In the genomic region with DNA sequence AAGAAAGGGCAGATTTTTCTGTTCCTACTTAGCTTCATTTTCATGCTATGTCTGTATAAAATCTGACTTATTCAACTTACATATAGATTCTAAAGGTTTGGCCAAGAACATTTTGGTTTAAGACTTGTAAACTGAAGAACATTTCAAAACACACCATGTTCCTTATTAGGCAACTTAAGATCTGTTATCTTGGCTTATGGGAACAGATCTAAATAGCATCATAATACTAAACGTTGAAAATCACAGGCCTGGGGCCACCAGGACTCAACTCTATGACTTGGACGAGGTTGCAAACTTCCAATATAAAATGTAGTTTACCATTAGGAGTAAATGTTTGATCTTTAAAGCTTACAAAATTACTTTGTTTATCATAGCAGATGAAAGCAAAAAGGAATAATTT, we compare ENCODE assay signal across 25 cellular contexts. TPM values are rescaled to one million over a fixed set of nuclear protein-coding genes. Genes with fewer than 3 reads are reported as not detected.
A peak's percentile ranks its signal among the peaks of the same experiment; 100 is the strongest.
DNase-seq lines count a peak whose midpoint lies in the region; ATAC-seq, FAIRE-seq and TF ChIP-seq lines count a peak whose summit lies in the region.
"Had no signal": no experiment of that assay in that cellular context is flagged by ENCODE, and none has a peak within 500 bp of the region (broad histone marks: within the 10 kb centered on the region; RNA-seq: fewer than 3 reads in every experiment).

No MANE protein-coding gene starts in this region.

- no peak overlapping the region for H3K14ac ChIP-seq in H1 (ENCODE audit: insufficient read length)

- H3K23ac ChIP-seq in H1 (ENCODE audit: insufficient read length), result no peak overlapping the region

- TF ChIP-seq EP300 in H1 (IDR thresholded peaks at IDR 0.05; ENCODE audit: borderline replicate concordance in 1 of 2, low read depth in 2 of 2, low read length in 2 of 2), result no peak

- H3K18ac ChIP-seq in H1 (ENCODE audit: extremely low read depth, low read length), result no peak overlapping the region

- CTCF ChIA-PET in H1 (lab: Charles Lee; ENCODE audit: partially characterized antibody), result interaction anchor here (0.7 to 1.8 kb wide), 6 partner anchors 11 to 365 kb away, joined by 3 to 5 read pairs (median 4); no protein-coding TSS in a partner anchor

- H3K79me1 ChIP-seq in H1 (ENCODE audit: low read depth, low read length), result peaks cover 5% of the 10 kb centered on the region; the same call in 1 of the 2 replicates

- DNase-seq in GF-D8 (lab: John Stamatoyannopoulos, UW), result peak; percentile 58
- peak; percentile 43 for DNase-seq in NCI-H69 (lab: John Stamatoyannopoulos, UW)
- no peak for DNase-seq in H1 (ENCODE audit: low read depth in 1 of 2, low spot score in 2 of 2)
- no peak for DNase-seq in progenitor cell of endocrine pancreas (ENCODE audit: low spot score, unreplicated experiment)
- DNase-seq in stimulated activated CD4-positive, alpha-beta T cell treated with anti-CD3 and anti-CD28 coated beads, Interleukin-1b, Interleukin-23, amount 100 ng/mL, for 48 hours, result no peak
- no peak for DNase-seq in activated T-cell treated with anti-CD3 and anti-CD28 coated beads, Interleukin-2, amount 50 U/mL, for 4 hours
- DNase-seq: activated CD8-positive, alpha-beta memory T cell treated with anti-CD3 and anti-CD28 coated beads for 24 hours; activated T-cell treated with anti-CD3 and anti-CD28 coated beads, Interleukin-2, amount 50 U/mL, for 48 hours; foreskin fibroblast; H7; mammary epithelial cell; NCI-H1092; NCI-H2029; NCI-H446; occipital lobe; right cardiac atrium; T1000 had no signal

- no peak overlapping the region for H2AK5ac ChIP-seq in H1 (ENCODE audit: low read depth, low read length)

- H4K20me1 ChIP-seq in H1 (replicated peaks in 1 of 2; ENCODE audit: control insufficient read depth in 1 of 2, insufficient read depth in 2 of 2, low read length in 2 of 2), result no peaks in the 10 kb centered on the region

- no peak for TF ChIP-seq CTCF in H1 (IDR thresholded peaks at IDR 0.05; ENCODE audit: control extremely low read depth in 1 of 3, insufficient read depth in 1 of 3, low read depth in 1 of 3, low read length in 3 of 3)
- no peak for TF ChIP-seq CTCF in progenitor cell of endocrine pancreas (IDR thresholded peaks at IDR 0.05; ENCODE audit: unreplicated experiment)

- no peak overlapping the region for H3K4ac ChIP-seq in H1 (replicated peaks; ENCODE audit: insufficient read length, low read depth, low read length)

- WGBS in H1 (ENCODE audit: extremely low coverage in 1 of 2, insufficient coverage in 1 of 2, insufficient read length in 1 of 2, insufficient replicate concordance in 2 of 2, low coverage in 1 of 2, low lambda C conversion rate in 2 of 2, missing lambda C conversion rate in 1 of 2), 2 experiments, result 58% methylated on average over 2 of the region's 2 CpGs; no CpG with 5 or more reads in 1 of the 2 experiments

- no peak overlapping the region; a peak in 1 of 4 replicates for H3K4me2 ChIP-seq in H1 (ENCODE audit: insufficient read depth in 1 of 2, low read depth in 2 of 2, low read length in 2 of 2)

- H3K9me3 ChIP-seq in H1 (ENCODE audit: insufficient read depth in 2 of 2, low read depth in 1 of 2, low read length in 1 of 2), result no peaks in the 10 kb centered on the region
- H3K9me3 ChIP-seq: thoracic aorta had no signal

- no peaks in the 10 kb centered on the region for H3K27me3 ChIP-seq in H1 (replicated peaks in 1 of 4; ENCODE audit: control insufficient read depth in 3 of 4, extremely low read depth in 1 of 4, insufficient read depth in 3 of 4, low read length in 3 of 4)

- no peaks in the 10 kb centered on the region for H3K36me3 Mint-ChIP-seq in progenitor cell of endocrine pancreas (ENCODE audit: insufficient read depth)
- H3K36me3 Mint-ChIP-seq in activated T-cell treated with anti-CD3 and anti-CD28 coated beads, Interleukin-2, amount 50 U/mL, for 4 hours (ENCODE audit: insufficient read depth), result no peaks in the 10 kb centered on the region
- H3K36me3 Mint-ChIP-seq: activated naive CD4-positive, alpha-beta T cell treated with anti-CD3 and anti-CD28 coated beads, Interleukin-2, amount 50 U/mL, for 24 hours; CD14-positive monocyte; stimulated activated memory B cell treated with anti-CD40 and anti-IgM and Interleukin-4, amounts not matched to agents 10 μg/mL and 1 μg/mL and 100 μg/mL, for 72 hours had no signal

- TF ChIP-seq POLR2A in H1 (IDR thresholded peaks at IDR 0.05; ENCODE audit: control extremely low read depth in 1 of 2, low read depth in 2 of 2, low read length in 2 of 2), result no peak

- peaks cover 0 to 91% of the 10 kb centered on the region in 2 experiments; a peak in 3 of 4 replicates for H3K79me2 ChIP-seq in H1 (ENCODE audit: control insufficient read depth in 1 of 2, insufficient read depth in 2 of 2, low read length in 2 of 2)

- FAIRE-seq in H1 (lab: Jason Lieb, UNC), result no peak
- FAIRE-seq: colon, G401.6 had no signal

- no peak for TF ChIP-seq RAD21 in H1 (IDR thresholded peaks at IDR 0.05 in 1 of 2, conservative IDR thresholded peaks at IDR 0.05 in 1 of 2; ENCODE audit: low read depth in 2 of 2, low read length in 2 of 2)

- POLR2A ChIA-PET in H1 (lab: Charles Lee; ENCODE audit: partially characterized antibody), result no interaction called here

- no peaks in the 10 kb centered on the region for H3K9me3 Mint-ChIP-seq in progenitor cell of endocrine pancreas (ENCODE audit: low read depth)
- H3K9me3 Mint-ChIP-seq in activated T-cell treated with anti-CD3 and anti-CD28 coated beads, Interleukin-2, amount 50 U/mL, for 4 hours, result no peaks in the 10 kb centered on the region
- H3K9me3 Mint-ChIP-seq: activated naive CD4-positive, alpha-beta T cell treated with anti-CD3 and anti-CD28 coated beads, Interleukin-2, amount 50 U/mL, for 24 hours; stimulated activated memory B cell treated with anti-CD40 and anti-IgM and Interleukin-4, amounts not matched to agents 10 μg/mL and 1 μg/mL and 100 μg/mL, for 72 hours had no signal

- H3K4me1 Mint-ChIP-seq in progenitor cell of endocrine pancreas (ENCODE audit: low read depth), result peaks cover 37% of the 10 kb centered on the region
- H3K4me1 Mint-ChIP-seq in activated T-cell treated with anti-CD3 and anti-CD28 coated beads, Interleukin-2, amount 50 U/mL, for 4 hours (ENCODE audit: low read depth), result no peaks in the 10 kb centered on the region
- H3K4me1 Mint-ChIP-seq: activated naive CD4-positive, alpha-beta T cell treated with anti-CD3 and anti-CD28 coated beads, Interleukin-2, amount 50 U/mL, for 24 hours had no signal

- H3K36me3 ChIP-seq in H1 (ENCODE audit: control insufficient read depth in 2 of 4, insufficient read depth in 4 of 4, low read length in 3 of 4), result peaks cover 0 to 28% (median 0%) of the 10 kb centered on the region in 4 experiments; a peak in 1 of 8 replicates

- no peak overlapping the region for H2BK15ac ChIP-seq in H1 (ENCODE audit: low read length)

- no peak overlapping the region for H3K56ac ChIP-seq in H1 (replicated peaks; ENCODE audit: insufficient read length, low read depth, low read length)

- H3K27ac Mint-ChIP-seq in progenitor cell of endocrine pancreas, result peak overlapping the region; percentile 16
- H3K27ac Mint-ChIP-seq: activated naive CD4-positive, alpha-beta T cell treated with anti-CD3 and anti-CD28 coated beads, Interleukin-2, amount 50 U/mL, for 24 hours; CD14-positive monocyte; stimulated activated memory B cell treated with anti-CD40 and anti-IgM and Interleukin-4, amounts not matched to agents 10 μg/mL and 1 μg/mL and 100 μg/mL, for 72 hours had no signal

- peak overlapping the region; percentile 51 for H4K5ac ChIP-seq in H1 (ENCODE audit: insufficient read length, low read depth, low read length)

- no peak overlapping the region for H3K4me3 ChIP-seq in H1 (ENCODE audit: extremely low read depth in 1 of 4, insufficient read depth in 2 of 4, low read depth in 3 of 4, low read length in 4 of 4)
- H3K4me3 ChIP-seq: thoracic aorta had no signal

- no peak overlapping the region for H3K9ac ChIP-seq in H1 (replicated peaks in 1 of 4; ENCODE audit: extremely low read depth in 1 of 4, low read depth in 3 of 4, low read length in 3 of 4)

- H3K27me3 Mint-ChIP-seq in progenitor cell of endocrine pancreas, result no peaks in the 10 kb centered on the region
- peaks cover 5% of the 10 kb centered on the region for H3K27me3 Mint-ChIP-seq in activated T-cell treated with anti-CD3 and anti-CD28 coated beads, Interleukin-2, amount 50 U/mL, for 4 hours (ENCODE audit: low read depth)
- H3K27me3 Mint-ChIP-seq: stimulated activated memory B cell treated with anti-CD40 and anti-IgM and Interleukin-4, amounts not matched to agents 10 μg/mL and 1 μg/mL and 100 μg/mL, for 72 hours had no signal

- H4K91ac ChIP-seq in H1 (replicated peaks; ENCODE audit: insufficient read length, low read length), result no peak overlapping the region

- H3K27ac ChIP-seq in H1 (ENCODE audit: low read depth, low read length), result no peak overlapping the region
- H3K27ac ChIP-seq: thoracic aorta had no signal

- peaks cover 0 to 34% (median 11%) of the 10 kb centered on the region in 4 experiments; a peak in 5 of 7 replicates for H3K4me1 ChIP-seq in H1 (replicated peaks in 1 of 4; ENCODE audit: control insufficient read depth in 3 of 4, insufficient read depth in 4 of 4, low read length in 3 of 4)

- H2BK12ac ChIP-seq in H1 (ENCODE audit: low read depth, low read length), result no peak overlapping the region

- no peak overlapping the region for H2BK120ac ChIP-seq in H1 (replicated peaks; ENCODE audit: low read depth, low read length)

- H3K4me3 Mint-ChIP-seq in progenitor cell of endocrine pancreas (ENCODE audit: low read depth), result no peak overlapping the region
- no peak overlapping the region for H3K4me3 Mint-ChIP-seq in activated T-cell treated with anti-CD3 and anti-CD28 coated beads, Interleukin-2, amount 50 U/mL, for 4 hours
- H3K4me3 Mint-ChIP-seq: activated naive CD4-positive, alpha-beta T cell treated with anti-CD3 and anti-CD28 coated beads, Interleukin-2, amount 50 U/mL, for 24 hours; CD14-positive monocyte; stimulated activated memory B cell treated with anti-CD40 and anti-IgM and Interleukin-4, amounts not matched to agents 10 μg/mL and 1 μg/mL and 100 μg/mL, for 72 hours had no signal

- no peak overlapping the region for H2BK20ac ChIP-seq in H1 (ENCODE audit: low read length)

- ATAC-seq in GM21737 (IDR thresholded peaks at IDR 0.05; ENCODE audit: unreplicated experiment) (no peak), GM19035 (IDR thresholded peaks at IDR 0.05; ENCODE audit: unreplicated experiment) (no peak)
- ATAC-seq in activated T-cell treated with anti-CD3 and anti-CD28 coated beads, Interleukin-2, amount 50 U/mL, for 4 hours, result no peak
- ATAC-seq: right cardiac atrium; stimulated activated memory B cell treated with anti-CD40 and anti-IgM and Interleukin-4, amounts not matched to agents 10 μg/mL and 1 μg/mL and 100 μg/mL, for 72 hours had no signal

- no peak overlapping the region for H4K8ac ChIP-seq in H1 (ENCODE audit: extremely low read depth, insufficient read depth, low read length)

- no peak overlapping the region for H2BK5ac ChIP-seq in H1 (ENCODE audit: low read depth, low read length)

- H2AFZ ChIP-seq in H1 (ENCODE audit: low read length), result no peak overlapping the region

- H3K23me2 ChIP-seq in H1 (ENCODE audit: low read depth, low read length), result no peaks in the 10 kb centered on the region; the same call in 1 of the 2 replicates

RNA-seq across cellular contexts. Expression of a gene that starts 8.5 kb away (rescaled TPM):
- 113 and 118 TPM in 2 replicates for total RNA-seq in H1 (2021; fragmentation: NEBNext Ultra II Directional; extraction: Animal tissue kit (Norgen Biotek cat#: 25700))
- 57.8 and 59.3 TPM in 2 replicates for polyA plus RNA-seq in H1 (2011; rRNA removed)
- 42.9 TPM for polyA plus RNA-seq in H1 (2011; cell fraction: cytosol; rRNA removed)
- polyA plus RNA-seq in H1 (2011; cell fraction: nucleus; rRNA removed), result 122 TPM
- polyA plus RNA-seq in H1 (2012, experiment 1 of 2), result 42.2 to 52.2 TPM (median 50.9 TPM) in 4 replicates
- 4.2 TPM for polyA plus RNA-seq in H1 (2012, experiment 2 of 2)
- polyA plus RNA-seq in H1 (2013, experiment 1 of 2), result 65.1 TPM
- polyA plus RNA-seq in H1 (2013, experiment 2 of 2), result 59.8 TPM
- 352 and 443 TPM in 2 replicates for polyA minus RNA-seq in H1 (2011; rRNA and poly(A)+ RNA removed)
- polyA minus RNA-seq in H1 (2011; cell fraction: cytosol; rRNA and poly(A)+ RNA removed), result 85.9 TPM
- polyA minus RNA-seq in H1 (2011; cell fraction: nucleus; rRNA and poly(A)+ RNA removed), result 467 TPM
- total RNA-seq in progenitor cell of endocrine pancreas, result 56.8 and 61.3 TPM in 2 replicates
- 1 to 10 TPM in 2 of 3 donors, under 1 TPM in 1; 0.91 to 2.6 (median 1.3) TPM for total RNA-seq in activated T-cell treated with anti-CD3 and anti-CD28 coated beads, Interleukin-2, amount 50 U/mL, for 4 hours

Comparison
In these comparisons a context has a peak if more than half of its experiments do, and no peak if none do; other contexts are left out.
1. DNase-seq: peak in GF-D8 (single experiment) and NCI-H69 (single experiment); none in H1 (0 of 2), progenitor cell of endocrine pancreas (single experiment), stimulated activated CD4-positive, alpha-beta T cell treated with anti-CD3 and anti-CD28 coated beads, Interleukin-1b, Interleukin-23, amount 100 ng/mL, for 48 hours (single experiment) and activated T-cell treated with anti-CD3 and anti-CD28 coated beads, Interleukin-2, amount 50 U/mL, for 4 hours (single experiment).
2. RNA of a gene that starts 8.5 kb away (total RNA-seq): 113 to 118 TPM in H1 and 56.8 to 61.3 TPM in progenitor cell of endocrine pancreas; 0.91 to 2.6 TPM in activated T-cell treated with anti-CD3 and anti-CD28 coated beads, Interleukin-2, amount 50 U/mL, for 4 hours; every median in the first group is over 10 times any median in the second.